17 cellular contexts compared by ENCODE assay signal in the genomic region with DNA sequence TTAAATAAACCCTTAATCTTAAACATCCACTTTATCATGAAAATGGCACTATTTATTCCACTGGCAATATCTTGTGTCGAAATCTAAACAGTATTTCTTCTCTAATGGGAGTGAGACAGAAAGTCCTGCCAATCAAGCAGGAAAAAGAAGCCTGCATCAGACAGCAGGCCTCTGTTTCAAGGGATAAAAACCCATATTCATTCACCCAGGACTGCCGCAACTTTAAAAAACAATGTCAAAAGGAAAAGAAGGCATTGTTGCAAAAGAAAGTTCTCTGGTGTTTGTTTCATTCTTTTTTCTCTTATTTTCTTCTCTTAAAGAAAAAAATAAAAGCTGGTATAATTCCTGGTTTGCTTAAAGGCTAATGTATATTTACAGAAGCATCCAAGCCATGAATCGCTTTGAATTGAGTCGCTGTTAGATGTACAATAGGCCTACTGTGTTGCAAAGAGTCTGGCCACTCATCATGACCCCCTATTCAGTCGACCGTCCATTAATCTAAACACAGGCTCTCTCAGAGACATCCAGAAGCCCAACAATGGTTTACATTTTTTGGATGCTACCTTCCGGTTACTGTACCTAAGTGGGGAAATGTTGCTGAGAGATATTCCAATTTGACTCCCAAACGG. TPM values are rescaled to one million over a fixed set of nuclear protein-coding genes. Genes with fewer than 3 reads are reported as not detected.
DNase-seq lines count a peak whose midpoint lies in the region; ATAC-seq lines count a peak whose summit lies in the region.
"Had no signal": no experiment of that assay in that cellular context is flagged by ENCODE, and none has a peak within 500 bp of the region (broad histone marks: within the 10 kb centered on the region; RNA-seq: fewer than 3 reads in every experiment).

No MANE protein-coding gene starts in this region.

- H3K4me3 ChIP-seq in HAP-1 = no peak overlapping the region
- H3K4me3 ChIP-seq in SK-N-MC = peak overlapping the region; percentile 68
- H3K4me3 ChIP-seq in iPS-20b (ENCODE audit: low read length) = peak overlapping the region; percentile 64; the same call in 1 of the 2 replicates

- H3K36me3 ChIP-seq in HAP-1 (replicated peaks) (no peaks in the 10 kb centered on the region), SK-N-MC (ENCODE audit: insufficient read depth, low read length) (no peaks in the 10 kb centered on the region), iPS-20b (ENCODE audit: insufficient read depth, low read depth, low read length) (no peaks in the 10 kb centered on the region)
- H3K36me3 ChIP-seq: ovary, thoracic aorta had no signal

- H3K27ac ChIP-seq in SK-N-MC (no peak overlapping the region), iPS-20b (ENCODE audit: low read length) (no peak overlapping the region)
- H3K27ac ChIP-seq: ovary, RWPE1, skin epidermis, thoracic aorta, VCaP had no signal

- peaks cover 15% of the 10 kb centered on the region for H3K4me1 ChIP-seq in HAP-1
- peaks cover 21% of the 10 kb centered on the region for H3K4me1 ChIP-seq in iPS-20b (ENCODE audit: insufficient read depth, low read length)
- H3K4me1 ChIP-seq: Caco-2 had no signal

- no peaks in the 10 kb centered on the region for H3K9me3 ChIP-seq in HAP-1
- H3K9me3 ChIP-seq in SK-N-MC (ENCODE audit: low read depth, low read length) = no peaks in the 10 kb centered on the region
- no peaks in the 10 kb centered on the region for H3K9me3 ChIP-seq in iPS-20b (ENCODE audit: insufficient read depth, low read depth, low read length)
- H3K9me3 ChIP-seq: Caco-2, ovary, thoracic aorta had no signal

- H3K27me3 ChIP-seq in HAP-1 (ENCODE audit: low read depth) (no peaks in the 10 kb centered on the region), iPS-20b (ENCODE audit: insufficient read depth, low read length) (no peaks in the 10 kb centered on the region)
- H3K27me3 ChIP-seq: ovary had no signal

- ATAC-seq in GM21529 (IDR thresholded peaks at IDR 0.05; ENCODE audit: unreplicated experiment) (no peak), HG02970 (IDR thresholded peaks at IDR 0.05; ENCODE audit: low FRiP score, unreplicated experiment) (no peak), left lobe of liver (no peak)
- ATAC-seq: activated CD8-positive, alpha-beta T cell treated with anti-CD3 and anti-CD28 coated beads for 36 hours had no signal

- DNase-seq in HAP-1 (ENCODE audit: low spot score in 2 of 2) (peak; percentile 13 to 15), SK-N-MC (ENCODE audit: low read depth, low spot score) (no peak), pons (ENCODE audit: low spot score) (peak; percentile 93), left lobe of liver (ENCODE audit: low spot score) (no peak), mesenteric fat pad (ENCODE audit: low spot score) (no peak)
- DNase-seq: effector CD8-positive, alpha-beta T cell; NCI-H1105 treated with DMSO at 0.1 percent for 48 hours had no signal

- in situ Hi-C loops in HAP-1 (cut with MboI; ENCODE audit: low sequenced_read_pairs) = loop anchor here (10.0 kb wide), 1 partner anchor 1317 kb away; a partner anchor contains a TSS

- H3K9ac ChIP-seq in SK-N-MC (ENCODE audit: insufficient read length) (no peak overlapping the region), iPS-20b (ENCODE audit: low read depth, low read length) (peak overlapping the region; percentile 28; the same call in 1 of the 2 replicates)

RNA-seq across cellular contexts. Expression of a gene that starts 48.7 kb away (rescaled TPM):
- not detected for total RNA-seq in left lobe of liver
- total RNA-seq in mesenteric fat pad = not detected
- total RNA-seq: Caco-2, thoracic aorta had no signal

Comparison
In these comparisons a context has a peak if more than half of its experiments do, and no peak if none do; other contexts are left out.
1. DNase-seq: peak in HAP-1 (2 of 2) and pons (single experiment); none in SK-N-MC (single experiment), left lobe of liver (single experiment) and mesenteric fat pad (single experiment).